Comparison of ENCODE assay signal across 25 cellular contexts in the genomic region with DNA sequence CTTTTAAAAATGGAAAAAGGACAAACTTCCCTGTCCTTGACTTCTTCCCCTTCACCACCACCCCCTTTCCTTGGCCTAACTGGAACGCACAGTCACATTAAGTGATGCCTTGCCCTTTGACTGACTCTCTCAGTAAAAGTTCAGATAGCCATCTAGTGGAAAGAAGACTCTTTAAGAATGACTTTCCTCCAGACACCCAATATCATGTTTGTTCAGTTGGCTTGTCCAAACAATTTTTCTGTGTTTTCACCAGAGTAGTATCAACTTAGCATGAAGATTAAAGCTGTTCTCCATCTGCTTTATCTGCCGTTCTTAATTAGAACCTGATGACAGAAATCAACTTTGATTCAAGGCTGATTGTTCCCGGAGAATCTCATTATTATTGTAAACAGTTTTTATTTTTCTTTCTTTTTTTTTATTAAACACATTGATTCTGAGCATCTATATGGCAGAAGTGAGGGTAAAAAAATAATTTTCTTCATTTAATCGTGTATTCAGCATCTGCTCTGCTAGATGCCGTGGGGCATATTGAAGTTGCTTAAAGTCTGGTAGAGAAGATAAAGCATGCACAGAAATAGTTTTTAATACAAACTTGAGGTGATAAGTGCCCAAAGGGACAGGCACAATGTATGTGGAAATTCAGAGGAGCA. TPM values are rescaled to one million over a fixed set of nuclear protein-coding genes. Genes with fewer than 3 reads are reported as not detected.
DNase-seq lines count a peak whose midpoint lies in the region; ATAC-seq, FAIRE-seq and TF ChIP-seq lines count a peak whose summit lies in the region.
"Had no signal": no experiment of that assay in that cellular context is flagged by ENCODE, and none has a peak within 500 bp of the region (broad histone marks: within the 10 kb centered on the region; RNA-seq: fewer than 3 reads in every experiment).

No MANE protein-coding gene starts in this region.

- in situ Hi-C loops in K562 (cut with MboI): no loop called here

- intact Hi-C loops in K562 (cut with micrococcal nuclease): loop anchor here (5.0 kb wide), 1 partner anchor 46 kb away; the partner anchor contains the start of gene CNNM2

- H3K4me3 ChIP-seq in K562: no peak overlapping the region
- H3K4me3 ChIP-seq: BLaER1 treated with 17β-estradiol and CSF1 and Interleukin-3, amounts not matched to agents 10 nM and 100 nM; uterus had no signal

- H3K9me1 ChIP-seq in K562 (ENCODE audit: control insufficient read depth, insufficient read depth, low read length): no peaks in the 10 kb centered on the region

- peak; percentile 94 for FAIRE-seq in K562 (lab: Jason Lieb, UNC)
- FAIRE-seq: frontal cortex, G401.6, kidney had no signal

- TF ChIP-seq EP300 in K562 (IDR thresholded peaks at IDR 0.05; ENCODE audit: low read length): peak; percentile 65

- H3K4me2 ChIP-seq in K562 (ENCODE audit: insufficient read depth, low read length): no peak overlapping the region
- H3K4me2 ChIP-seq: BLaER1 treated with 17β-estradiol and CSF1 and Interleukin-3, amounts not matched to agents 10 nM and 100 nM had no signal

- CTCF ChIA-PET in K562 (lab: Yijun Ruan, JAX; ENCODE audit: low intra/inter-chr PET ratio): no interaction called here

- H3K79me2 ChIP-seq in K562 (ENCODE audit: control insufficient read depth, insufficient read depth, low read length): no peaks in the 10 kb centered on the region

- no peaks in the 10 kb centered on the region for H3K36me3 ChIP-seq in K562 (ENCODE audit: control insufficient read depth, insufficient read depth, low read length)
- H3K36me3 ChIP-seq: BLaER1 treated with 17β-estradiol and CSF1 and Interleukin-3, amounts not matched to agents 10 nM and 100 nM; neutrophil; uterus; WERI-Rb-1 had no signal

- WGBS in K562 (ENCODE audit: insufficient coverage, low coverage, missing lambda C conversion rate): 7% methylated on average over 5 of the region's 5 CpGs

- peak; percentile 18 for DNase-seq in DMS53 (lab: John Stamatoyannopoulos, UW)
- DNase-seq in DMS53 treated with DMSO at 0.1 percent for 48 hours (lab: John Stamatoyannopoulos, UW; ENCODE audit: unreplicated experiment): no peak
- peak; percentile 53 for DNase-seq in OCI-M1 (lab: John Stamatoyannopoulos, UW)
- DNase-seq in K562 (ENCODE audit: extremely low read depth in 1 of 4, low spot score in 3 of 4): peak in 3 of 4 experiments; percentile 15 to 51 (median 30)
- DNase-seq in left kidney (ENCODE audit: low read depth, low spot score): peak; percentile 45
- DNase-seq in NCI-H774 (lab: John Stamatoyannopoulos, UW): no peak
- DNase-seq in stimulated activated CD4-positive, alpha-beta T cell treated with anti-CD3 and anti-CD28 coated beads, Interleukin-1b, Interleukin-23, amount 100 ng/mL, for 48 hours: no peak
- DNase-seq: activated CD8-positive, alpha-beta memory T cell treated with anti-CD3 and anti-CD28 coated beads, Interleukin-2, amount 50 U/mL, for 4 hours; activated effector memory CD4-positive, alpha-beta T cell treated with anti-CD3 and anti-CD28 coated beads, Interleukin-2, amount 50 U/mL, for 16 hours; kidney; NCI-H1105 treated with DMSO at 0.1 percent for 48 hours; NCI-H2107; NCI-H524 treated with DMSO at 0.1 percent for 48 hours; Right ventricle myocardium superior; stimulated activated CD4-positive, alpha-beta T cell treated with anti-CD3 and anti-CD28 coated beads, Interleukin-15, amount 100 ng/mL, for 24 hours; substantia nigra; T-helper 1 cell; uterus; WERI-Rb-1 had no signal

- no peak for TF ChIP-seq POLR2A in K562 (conservative IDR thresholded peaks at IDR 0.05)

- no peaks in the 10 kb centered on the region for H4K20me1 ChIP-seq in K562 (replicated peaks; ENCODE audit: control insufficient read depth, insufficient read depth, low read length)
- H4K20me1 ChIP-seq: BLaER1 treated with 17β-estradiol and CSF1 and Interleukin-3, amounts not matched to agents 10 nM and 100 nM had no signal

- POLR2A ChIA-PET in K562 (lab: Yijun Ruan, JAX): interaction anchor here (1.3 kb wide), 1 partner anchor 10 kb away, joined by 3 read pairs; no protein-coding TSS in a partner anchor

- ATAC-seq in K562: peak; percentile 83
- no peak for ATAC-seq in HG03469 (IDR thresholded peaks at IDR 0.05; ENCODE audit: unreplicated experiment)

- TF ChIP-seq CTCF in K562 (IDR thresholded peaks at IDR 0.05 in 2 of 3, conservative IDR thresholded peaks at IDR 0.05 in 1 of 3; ENCODE audit: insufficient read depth in 2 of 3, low read depth in 1 of 3, low read length in 3 of 3): no peak

- no TSS peak for BruUV-seq in K562 (replicated peaks; lab: Mats Ljungman, UMichigan)

- no peaks in the 10 kb centered on the region for H3K27me3 ChIP-seq in K562 (ENCODE audit: control insufficient read depth in 2 of 2, insufficient read depth in 2 of 2, low read length in 2 of 2)
- H3K27me3 ChIP-seq: BLaER1 treated with 17β-estradiol and CSF1 and Interleukin-3, amounts not matched to agents 10 nM and 100 nM; neutrophil; uterus had no signal

- peak in 1 of 2 experiments; percentile 39; a peak in 1 of 4 replicates for TF ChIP-seq RAD21 in K562 (CRISPR knock-in tag; conservative IDR thresholded peaks at IDR 0.05 in 1 of 2, IDR thresholded peaks at IDR 0.05 in 1 of 2)

- 0 out of 3 replicates have a peak overlapping the region, but pooled peaks have one; percentile 15 for H3K27ac ChIP-seq in K562 (ENCODE audit: extremely low read depth, low read depth, low read length)
- H3K27ac ChIP-seq: 22Rv1; BLaER1 treated with 17β-estradiol and CSF1 and Interleukin-3, amounts not matched to agents 10 nM and 100 nM; neutrophil; uterus; WERI-Rb-1 had no signal

- H3K4me1 ChIP-seq in K562 (replicated peaks in 1 of 2; ENCODE audit: control insufficient read depth in 2 of 2, insufficient read depth in 2 of 2, low read length in 2 of 2): peaks cover 0 to 20% of the 10 kb centered on the region in 2 experiments; a peak in 2 of 5 replicates
- H3K4me1 ChIP-seq: BLaER1 treated with 17β-estradiol and CSF1 and Interleukin-3, amounts not matched to agents 10 nM and 100 nM; uterus had no signal

- no peaks in the 10 kb centered on the region for H3K9me3 ChIP-seq in K562 (replicated peaks; ENCODE audit: control insufficient read depth, insufficient read depth, low read depth, low read length)
- H3K9me3 ChIP-seq: BLaER1 treated with 17β-estradiol and CSF1 and Interleukin-3, amounts not matched to agents 10 nM and 100 nM; neutrophil; uterus had no signal

- H2AFZ ChIP-seq in K562 (ENCODE audit: low read depth, low read length): 0 out of 2 replicates have a peak overlapping the region, but pooled peaks have one; percentile 23

- no peak overlapping the region for H3K9ac ChIP-seq in K562 (ENCODE audit: insufficient read depth in 1 of 2, low read depth in 2 of 2, low read length in 2 of 2)
- H3K9ac ChIP-seq: BLaER1 treated with 17β-estradiol and CSF1 and Interleukin-3, amounts not matched to agents 10 nM and 100 nM had no signal

TF ChIP-seq in K562, 482 proteins besides CTCF, POLR2A, EP300 and RAD21 (continues in another document):
- TF ChIP-seq U2AF1 (optimal IDR thresholded peaks at IDR 0.05; ENCODE audit: low read depth, low read length) (no peak), TFAP4 (CRISPR knock-in tag; IDR thresholded peaks at IDR 0.05; ENCODE audit: borderline replicate concordance) (no peak), ZNF197 (CRISPR knock-in tag; IDR thresholded peaks at IDR 0.05; ENCODE audit: low read depth) (no peak), CREBBP (IDR thresholded peaks at IDR 0.05; ENCODE audit: low read depth, low read length) (no peak), ZBTB12 (CRISPR knock-in tag; IDR thresholded peaks at IDR 0.05) (no peak), NFYB (IDR thresholded peaks at IDR 0.05; ENCODE audit: extremely low read depth, insufficient read length) (no peak), ZNF212 (CRISPR knock-in tag; IDR thresholded peaks at IDR 0.05) (no peak), CREM (IDR thresholded peaks at IDR 0.05; ENCODE audit: low read depth) (no peak), FOXK1 (CRISPR knock-in tag; IDR thresholded peaks at IDR 0.05; ENCODE audit: borderline replicate concordance) (no peak)

RNA-seq across cellular contexts. Expression of gene CNNM2, which starts 45.3 kb away (rescaled TPM):
- 12.8 and 21.8 TPM in 2 replicates for total RNA-seq in K562 (2011; cell fraction: chromatin; rRNA removed; ENCODE audit: low replicate concordance)
- 8.7 and 9.2 TPM in 2 replicates for total RNA-seq in K562 (2011; cell fraction: nucleolus; rRNA removed)
- 8.9 and 12.8 TPM in 2 replicates for total RNA-seq in K562 (2011; cell fraction: nucleoplasm; rRNA removed)
- total RNA-seq in K562 (2014; rRNA removed) (4.0 and 5.9 TPM in 2 replicates), K562 (2014; rRNA removed; fragmentation: Illumina TruSeq; extraction: Trizol) (1.2 and 1.4 TPM in 2 replicates), K562 (2015; rRNA removed; fragmentation: Illumina TruSeq; extraction: Trizol) (1.2 and 1.5 TPM in 2 replicates), K562 (2021) (5.0 and 5.7 TPM in 2 replicates)
- polyA plus RNA-seq in K562 (2011; rRNA removed) (1.3 and 1.7 TPM in 2 replicates), K562 (2014; fragmentation: Illumina TruSeq; extraction: Trizol) (2.1 and 2.7 TPM in 2 replicates), K562 (2014; fragmentation: Nextera tagmentation; extraction: Ambion mirVana) (under 1 TPM; 0.21 to 0.23 TPM), K562 (2014; rRNA removed) (0.93 and 2.2 TPM in 2 replicates)
- 1.2 and 2.0 TPM in 2 replicates for polyA plus RNA-seq in K562 (2011; cell fraction: cytosol; rRNA removed)
- 2.6 and 5.1 TPM in 2 replicates for polyA plus RNA-seq in K562 (2011; cell fraction: nucleus; rRNA removed)
- 4.0 and 4.6 TPM in 2 replicates for polyA plus RNA-seq in K562 (2012)
- polyA minus RNA-seq in K562 (2011; rRNA and poly(A)+ RNA removed): 2.2 and 2.8 TPM in 2 replicates
- polyA minus RNA-seq in K562 (2011; cell fraction: cytosol; rRNA and poly(A)+ RNA removed): 1.9 and 2.9 TPM in 2 replicates
- 2.6 and 4.9 TPM in 2 replicates for polyA minus RNA-seq in K562 (2011; cell fraction: nucleus; rRNA and poly(A)+ RNA removed)

Comparison
In these comparisons a context has a peak if more than half of its experiments do, and no peak if none do; other contexts are left out.
1. DNase-seq: peak in DMS53 (single experiment), OCI-M1 (single experiment), K562 (3 of 4) and left kidney (single experiment); none in DMS53 treated with DMSO at 0.1 percent for 48 hours (single experiment), NCI-H774 (single experiment) and stimulated activated CD4-positive, alpha-beta T cell treated with anti-CD3 and anti-CD28 coated beads, Interleukin-1b, Interleukin-23, amount 100 ng/mL, for 48 hours (single experiment).